Comparison of ENCODE assay signal across 21 cellular contexts in the genomic region with DNA sequence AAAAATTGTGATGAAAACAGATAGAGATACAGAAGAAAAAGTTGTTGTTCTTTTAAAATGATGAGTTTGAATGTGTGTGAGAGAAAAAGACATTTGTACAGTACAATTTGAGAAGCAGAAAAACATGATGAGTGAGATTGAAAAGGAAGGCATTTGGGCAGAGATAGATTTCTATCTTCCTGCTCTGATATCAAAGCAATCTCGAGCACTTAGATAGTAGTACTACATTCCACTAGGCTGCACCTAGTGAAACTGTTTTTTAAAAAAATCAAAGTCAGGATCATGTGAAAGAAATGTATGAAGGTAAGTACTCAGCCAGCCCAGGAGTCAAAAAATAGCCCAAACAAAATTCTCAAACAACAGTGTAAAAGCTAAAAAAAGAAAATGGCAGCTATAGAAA.
DNase-seq lines count a peak whose midpoint lies in the region; ATAC-seq and TF ChIP-seq lines count a peak whose summit lies in the region.
"Had no signal": no experiment of that assay in that cellular context is flagged by ENCODE, and none has a peak within 500 bp of the region (broad histone marks: within the 10 kb centered on the region; RNA-seq: fewer than 3 reads in every experiment).

No MANE protein-coding gene starts in this region.

- peak overlapping the region; percentile 60 for H2AFZ ChIP-seq in smooth muscle cell (ENCODE audit: low read depth)

- H3K36me3 ChIP-seq in DOHH2 (ENCODE audit: control insufficient read depth, low read length) (no peaks in the 10 kb centered on the region), smooth muscle cell (ENCODE audit: low read depth) (no peaks in the 10 kb centered on the region)
- H3K36me3 ChIP-seq: BLaER1, HAP-1 had no signal

- H3K4me3 ChIP-seq in DOHH2 (ENCODE audit: low read length) (no peak overlapping the region), smooth muscle cell (no peak overlapping the region)
- H3K4me3 ChIP-seq: A549, BLaER1, GM12878, HAP-1 had no signal

- H3K4me1 Mint-ChIP-seq in naive B cell = peaks cover 12 to 32% (median 22%) of the 10 kb centered on the region in 3 donors
- H3K4me1 Mint-ChIP-seq: CD4-positive, CD25-positive, alpha-beta regulatory T cell had no signal

- H3K4me1 ChIP-seq in DOHH2 (ENCODE audit: control insufficient read depth, low read length) (peaks cover 10% of the 10 kb centered on the region), smooth muscle cell (ENCODE audit: low read depth) (peaks cover 8% of the 10 kb centered on the region)
- H3K4me1 ChIP-seq: BLaER1, HAP-1 had no signal

- H3K27ac Mint-ChIP-seq in naive B cell = peak overlapping the region; percentile 8 to 91 (median 55)
- H3K27ac Mint-ChIP-seq: CD4-positive, CD25-positive, alpha-beta regulatory T cell; CD8-positive, alpha-beta T cell; HFFc6 had no signal

- DNase-seq in naive B cell = no peak
- no peak for DNase-seq in smooth muscle cell (lab: John Stamatoyannopoulos, UW; ENCODE audit: unreplicated experiment)
- no peak for DNase-seq in caudate nucleus (lab: John Stamatoyannopoulos, UW)
- DNase-seq in NCI-H2081 treated with DMSO at 0.1 percent for 48 hours (lab: John Stamatoyannopoulos, UW) = no peak
- no peak for DNase-seq in NCI-H510A treated with DMSO at 0.1 percent for 48 hours (lab: John Stamatoyannopoulos, UW)
- DNase-seq: 8988T; Caco-2; CD4-positive, CD25-positive, alpha-beta regulatory T cell; CD8-positive, alpha-beta T cell; DMS153; DND-41; EL; GDM1; GOT3; HFFc6 had no signal

- H3K36me3 Mint-ChIP-seq in naive B cell = peaks cover 0 to 8% of the 10 kb centered on the region in 2 donors
- H3K36me3 Mint-ChIP-seq: CD4-positive, CD25-positive, alpha-beta regulatory T cell; CD8-positive, alpha-beta T cell had no signal

- no peak overlapping the region for H3K9ac ChIP-seq in smooth muscle cell (ENCODE audit: low read depth)
- H3K9ac ChIP-seq: BLaER1 had no signal

- H3K27me3 ChIP-seq in DOHH2 (ENCODE audit: control insufficient read depth, low read length) = no peaks in the 10 kb centered on the region
- H3K27me3 ChIP-seq in smooth muscle cell (ENCODE audit: low read depth) = no peaks in the 10 kb centered on the region
- H3K27me3 ChIP-seq: BLaER1 had no signal

- H3K4me2 ChIP-seq in DOHH2 (ENCODE audit: low read length) (peak overlapping the region; percentile 41), smooth muscle cell (no peak overlapping the region)
- H3K4me2 ChIP-seq: A549, BLaER1 had no signal

- H3K4me3 Mint-ChIP-seq in naive B cell = peak overlapping the region in 7 of 8 donors; percentile 22 to 76 (median 58)
- H3K4me3 Mint-ChIP-seq: CD4-positive, CD25-positive, alpha-beta regulatory T cell; CD8-positive, alpha-beta T cell; HFFc6 had no signal

- no peaks in the 10 kb centered on the region for H3K27me3 Mint-ChIP-seq in naive B cell
- H3K27me3 Mint-ChIP-seq: CD4-positive, CD25-positive, alpha-beta regulatory T cell had no signal

- H3K9me2 ChIP-seq in DOHH2 (replicated peaks; ENCODE audit: control insufficient read depth, low read length) = no peaks in the 10 kb centered on the region

- H3K9me3 ChIP-seq in DOHH2 (ENCODE audit: control insufficient read depth, insufficient read depth, low read length) = no peaks in the 10 kb centered on the region
- H3K9me3 ChIP-seq in smooth muscle cell (replicated peaks; ENCODE audit: low read depth) = no peaks in the 10 kb centered on the region
- H3K9me3 ChIP-seq: A549, BLaER1, Caco-2, HAP-1 had no signal

- H3F3A ChIP-seq in DOHH2 (ENCODE audit: control insufficient read depth, insufficient read depth) (no peaks in the 10 kb centered on the region), smooth muscle cell (ENCODE audit: low read depth) (no peaks in the 10 kb centered on the region)

- H3K27ac ChIP-seq in DOHH2 (ENCODE audit: low read depth, low read length) = no peak overlapping the region
- H3K27ac ChIP-seq in smooth muscle cell (ENCODE audit: low read depth) = no peak overlapping the region
- H3K27ac ChIP-seq in caudate nucleus (ENCODE audit: low read depth, low read length) = no peak overlapping the region
- H3K27ac ChIP-seq: A549, BLaER1, C4-2B had no signal

- ATAC-seq in naive B cell (ENCODE audit: low read depth in 2 of 2) = no peak
- ATAC-seq: A549; CD8-positive, alpha-beta T cell; GM12878 had no signal

- WGBS in smooth muscle cell (ENCODE audit: low lambda C conversion rate) = 89% methylated on average over 1 of the region's 1 CpG

- TF ChIP-seq CTCF in DOHH2 (IDR thresholded peaks at IDR 0.05; ENCODE audit: low read depth, low read length, poor library complexity, severe bottlenecking) (no peak), smooth muscle cell (IDR thresholded peaks at IDR 0.05; ENCODE audit: borderline replicate concordance, insufficient read depth, poor library complexity, severe bottlenecking) (no peak)

- H3K9me3 Mint-ChIP-seq in naive B cell = peaks cover 0 to 12% (median 4%) of the 10 kb centered on the region in 7 donors
- H3K9me3 Mint-ChIP-seq: CD8-positive, alpha-beta T cell; HFFc6 had no signal

- H3K79me2 ChIP-seq in DOHH2 (ENCODE audit: control insufficient read depth, low read length) = no peaks in the 10 kb centered on the region
- H3K79me2 ChIP-seq in smooth muscle cell (ENCODE audit: low read depth) = no peaks in the 10 kb centered on the region

- H4K20me1 ChIP-seq in DOHH2 (ENCODE audit: control insufficient read depth, insufficient read depth, low read depth, low read length) = no peaks in the 10 kb centered on the region
- no peaks in the 10 kb centered on the region for H4K20me1 ChIP-seq in smooth muscle cell (ENCODE audit: low read depth)
- H4K20me1 ChIP-seq: BLaER1 had no signal
